ENCODE assay signal across 28 cellular contexts in genomic region chr19:55660991-55661390, GRCh38. TPM values are rescaled to one million over a fixed set of nuclear protein-coding genes. Genes with fewer than 3 reads are reported as not detected.
DNase-seq lines count a peak whose midpoint lies in the region; ATAC-seq, FAIRE-seq and TF ChIP-seq lines count a peak whose summit lies in the region.
"Had no signal": no experiment of that assay in that cellular context is flagged by ENCODE, and none has a peak within 500 bp of the region (broad histone marks: within the 10 kb centered on the region; RNA-seq: fewer than 3 reads in every experiment).

No MANE protein-coding gene starts in this region.

- H3K27ac Mint-ChIP-seq in activated T-cell treated with anti-CD3 and anti-CD28 coated beads, Interleukin-2, amount 50 U/mL, for 24 hours, result peak overlapping the region; percentile 98
- H3K27ac Mint-ChIP-seq in activated T-cell treated with anti-CD3 and anti-CD28 coated beads, Interleukin-2, amount 50 U/mL, for 72 hours, result no peak overlapping the region
- H3K27ac Mint-ChIP-seq in neural crest cell (ENCODE audit: unreplicated experiment), result no peak overlapping the region

- peaks cover 64% of the 10 kb centered on the region for H4K20me1 ChIP-seq in K562 (replicated peaks; ENCODE audit: control insufficient read depth, insufficient read depth, low read length)
- H4K20me1 ChIP-seq in OCI-LY7 (ENCODE audit: insufficient read depth, low read length), result peaks cover 39% of the 10 kb centered on the region

- BruUV-seq in K562 (replicated peaks; lab: Mats Ljungman, UMichigan), result no TSS peak
- BruUV-seq in OCI-LY7 (replicated peaks; lab: Mats Ljungman, UMichigan), result no TSS peak

- no peak for TF ChIP-seq CTCF in K562 (IDR thresholded peaks at IDR 0.05 in 2 of 3, conservative IDR thresholded peaks at IDR 0.05 in 1 of 3; ENCODE audit: insufficient read depth in 2 of 3, low read depth in 1 of 3, low read length in 3 of 3)
- no peak for TF ChIP-seq CTCF in neural crest cell (conservative IDR thresholded peaks at IDR 0.05)
- TF ChIP-seq CTCF in OCI-LY7 (conservative IDR thresholded peaks at IDR 0.05; ENCODE audit: low read length), result no peak

- TF ChIP-seq RAD21 in K562 (CRISPR knock-in tag; conservative IDR thresholded peaks at IDR 0.05 in 1 of 2, IDR thresholded peaks at IDR 0.05 in 1 of 2), result no peak

- H3K9me3 Mint-ChIP-seq in activated T-cell treated with anti-CD3 and anti-CD28 coated beads, Interleukin-2, amount 50 U/mL, for 24 hours, result no peaks in the 10 kb centered on the region
- no peaks in the 10 kb centered on the region for H3K9me3 Mint-ChIP-seq in activated T-cell treated with anti-CD3 and anti-CD28 coated beads, Interleukin-2, amount 50 U/mL, for 72 hours
- no peaks in the 10 kb centered on the region for H3K9me3 Mint-ChIP-seq in neural crest cell
- H3K9me3 Mint-ChIP-seq: CD8-positive, alpha-beta T cell; IgD-negative memory B cell had no signal

- H3K27me3 ChIP-seq in K562 (ENCODE audit: control insufficient read depth in 2 of 2, insufficient read depth in 2 of 2, low read length in 2 of 2), result no peaks in the 10 kb centered on the region
- H3K27me3 ChIP-seq: SJCRH30 had no signal

- no peak for TF ChIP-seq EP300 in K562 (IDR thresholded peaks at IDR 0.05; ENCODE audit: low read length)

- no peak for TF ChIP-seq POLR2A in K562 (conservative IDR thresholded peaks at IDR 0.05)

- no peaks in the 10 kb centered on the region for H3K27me3 Mint-ChIP-seq in activated T-cell treated with anti-CD3 and anti-CD28 coated beads, Interleukin-2, amount 50 U/mL, for 24 hours
- H3K27me3 Mint-ChIP-seq in activated T-cell treated with anti-CD3 and anti-CD28 coated beads, Interleukin-2, amount 50 U/mL, for 72 hours (ENCODE audit: low read depth), result no peaks in the 10 kb centered on the region
- no peaks in the 10 kb centered on the region for H3K27me3 Mint-ChIP-seq in neural crest cell (ENCODE audit: low read depth)
- H3K27me3 Mint-ChIP-seq: IgD-negative memory B cell had no signal

- H3K4me3 ChIP-seq in K562, result no peak overlapping the region
- no peak overlapping the region for H3K4me3 ChIP-seq in OCI-LY7 (ENCODE audit: low read depth, low read length, poor library complexity, severe bottlenecking)
- H3K4me3 ChIP-seq: SJCRH30 had no signal

- no peak overlapping the region for H3K27ac ChIP-seq in K562 (ENCODE audit: extremely low read depth, low read depth, low read length)
- H3K27ac ChIP-seq in OCI-LY7 (ENCODE audit: low read depth, low read length, poor library complexity, severe bottlenecking), result no peak overlapping the region
- H3K27ac ChIP-seq: SJCRH30 had no signal

- no peak for FAIRE-seq in K562 (lab: Jason Lieb, UNC)
- FAIRE-seq: GM12891 had no signal

- peaks cover 92% of the 10 kb centered on the region for H3K36me3 Mint-ChIP-seq in activated T-cell treated with anti-CD3 and anti-CD28 coated beads, Interleukin-2, amount 50 U/mL, for 24 hours (ENCODE audit: low read depth)
- peaks cover 18 to 29% of the 10 kb centered on the region in 2 donors for H3K36me3 Mint-ChIP-seq in activated T-cell treated with anti-CD3 and anti-CD28 coated beads, Interleukin-2, amount 50 U/mL, for 72 hours (ENCODE audit: insufficient read depth in 2 of 2)
- peaks cover 14% of the 10 kb centered on the region for H3K36me3 Mint-ChIP-seq in neural crest cell (ENCODE audit: low read depth)

- ATAC-seq in activated T-cell treated with anti-CD3 and anti-CD28 coated beads, Interleukin-2, amount 50 U/mL, for 72 hours (replicated peaks in 1 of 2), result no peak
- ATAC-seq in K562 (no peak), GM21360 (IDR thresholded peaks at IDR 0.05; ENCODE audit: unreplicated experiment) (no peak)
- ATAC-seq: CD8-positive, alpha-beta T cell; HCT116; Right ventricle myocardium inferior had no signal

- no peak overlapping the region for H3K9ac ChIP-seq in K562 (ENCODE audit: insufficient read depth in 1 of 2, low read depth in 2 of 2, low read length in 2 of 2)

- H2AFZ ChIP-seq in K562 (ENCODE audit: low read depth, low read length), result no peak overlapping the region
- no peak overlapping the region for H2AFZ ChIP-seq in OCI-LY7 (ENCODE audit: low read length)

- H3K4me1 Mint-ChIP-seq in activated T-cell treated with anti-CD3 and anti-CD28 coated beads, Interleukin-2, amount 50 U/mL, for 24 hours (ENCODE audit: low read depth), result peaks cover 54% of the 10 kb centered on the region
- peaks cover 54% of the 10 kb centered on the region for H3K4me1 Mint-ChIP-seq in activated T-cell treated with anti-CD3 and anti-CD28 coated beads, Interleukin-2, amount 50 U/mL, for 72 hours (ENCODE audit: low read depth)
- peaks cover 23% of the 10 kb centered on the region for H3K4me1 Mint-ChIP-seq in neural crest cell

- H3K4me2 ChIP-seq in K562 (ENCODE audit: insufficient read depth, low read length) (no peak overlapping the region), OCI-LY7 (ENCODE audit: low read length) (no peak overlapping the region)

- H3K4me3 Mint-ChIP-seq in activated T-cell treated with anti-CD3 and anti-CD28 coated beads, Interleukin-2, amount 50 U/mL, for 24 hours, result no peak overlapping the region
- H3K4me3 Mint-ChIP-seq in activated T-cell treated with anti-CD3 and anti-CD28 coated beads, Interleukin-2, amount 50 U/mL, for 72 hours, result no peak overlapping the region
- peak overlapping the region; percentile 19 for H3K4me3 Mint-ChIP-seq in neural crest cell
- H3K4me3 Mint-ChIP-seq: CD8-positive, alpha-beta T cell had no signal

- H3K79me2 ChIP-seq in K562 (ENCODE audit: control insufficient read depth, insufficient read depth, low read length) (peaks cover 88% of the 10 kb centered on the region), OCI-LY7 (ENCODE audit: insufficient read depth, low read depth, low read length) (peaks cover 72% of the 10 kb centered on the region)

- in situ Hi-C loops in K562 (cut with MboI), result no loop called here

- peaks cover 20 to 21% of the 10 kb centered on the region in 2 experiments; a peak in 4 of 5 replicates for H3K4me1 ChIP-seq in K562 (replicated peaks in 1 of 2; ENCODE audit: control insufficient read depth in 2 of 2, insufficient read depth in 2 of 2, low read length in 2 of 2)
- peaks cover 30% of the 10 kb centered on the region for H3K4me1 ChIP-seq in OCI-LY7 (ENCODE audit: insufficient read depth, low read length, poor library complexity, severe bottlenecking)

- POLR2A ChIA-PET in K562 (lab: Yijun Ruan, JAX), result interaction anchor here (0.6 kb wide), 1 partner anchor 1624 kb away, joined by 3 read pairs; no protein-coding TSS in a partner anchor
- POLR2A ChIA-PET in OCI-LY7 (lab: Charles Lee), result no interaction called here

- DNase-seq in activated T-cell treated with anti-CD3 and anti-CD28 coated beads, Interleukin-2, amount 50 U/mL, for 24 hours, result no peak
- no peak for DNase-seq in activated T-cell treated with anti-CD3 and anti-CD28 coated beads, Interleukin-2, amount 50 U/mL, for 72 hours
- no peak for DNase-seq in K562 (ENCODE audit: extremely low read depth in 1 of 4, low spot score in 3 of 4)
- DNase-seq in neural crest cell (ENCODE audit: low read depth, low spot score), result no peak
- no peak for DNase-seq in activated naive CD4-positive, alpha-beta T cell (lab: John Stamatoyannopoulos, UW)
- no peak for DNase-seq in OCI-LY7 (ENCODE audit: low spot score)
- DNase-seq: 8988T; ACHN; C1 segment of cervical spinal cord; Caco-2; CD8-positive, alpha-beta T cell; DMS79; EL; GDM1; NCI-H1092; NCI-H1417 treated with DMSO at 0.1 percent for 48 hours; NCI-H187; NCI-H2081 treated with DMSO at 0.1 percent for 48 hours; NCI-H2171; NCI-H226; NCI-H510A; NCI-H69; SJCRH30 had no signal

- H3K9me2 ChIP-seq in OCI-LY7 (ENCODE audit: insufficient read depth, low read length), result no peaks in the 10 kb centered on the region

- peaks cover 10% of the 10 kb centered on the region for H3K9me1 ChIP-seq in K562 (ENCODE audit: control insufficient read depth, insufficient read depth, low read length)

- H3K36me3 ChIP-seq in K562 (ENCODE audit: control insufficient read depth, insufficient read depth, low read length) (peaks cover 97% of the 10 kb centered on the region), OCI-LY7 (ENCODE audit: insufficient read depth, low read length) (peaks cover 96% of the 10 kb centered on the region)

- intact Hi-C loops in K562 (cut with micrococcal nuclease) (no loop called here), OCI-LY7 (cut with micrococcal nuclease; ENCODE audit: unreplicated experiment) (no loop called here)

- WGBS in K562 (ENCODE audit: insufficient coverage, low coverage, missing lambda C conversion rate), result 89% methylated on average over 7 of the region's 16 CpGs

- H3K9me3 ChIP-seq in K562 (replicated peaks; ENCODE audit: control insufficient read depth, insufficient read depth, low read depth, low read length) (no peaks in the 10 kb centered on the region), OCI-LY7 (ENCODE audit: low read length) (no peaks in the 10 kb centered on the region)
- H3K9me3 ChIP-seq: Caco-2, SJCRH30 had no signal

- CTCF ChIA-PET in K562 (lab: Yijun Ruan, JAX; ENCODE audit: low intra/inter-chr PET ratio), result no interaction called here
- CTCF ChIA-PET in OCI-LY7 (lab: Charles Lee; ENCODE audit: unreplicated experiment), result no interaction called here

RNA-seq across cellular contexts. Expression of gene U2AF2, which starts 6.2 kb away (rescaled TPM):
- total RNA-seq in activated T-cell treated with anti-CD3 and anti-CD28 coated beads, Interleukin-2, amount 50 U/mL, for 72 hours, result 100 to 1,000 TPM; 128 to 137 TPM
- 193 and 483 TPM in 2 replicates for total RNA-seq in K562 (2011; cell fraction: chromatin; rRNA removed; ENCODE audit: low replicate concordance)
- total RNA-seq in K562 (2011; cell fraction: nucleolus; rRNA removed), result 266 and 305 TPM in 2 replicates
- total RNA-seq in K562 (2011; cell fraction: nucleoplasm; rRNA removed), result 221 and 225 TPM in 2 replicates
- total RNA-seq in K562 (2014; rRNA removed), result 279 and 332 TPM in 2 replicates
- total RNA-seq in K562 (2014; rRNA removed; fragmentation: Illumina TruSeq; extraction: Trizol), result 36.8 and 58.9 TPM in 2 replicates
- total RNA-seq in K562 (2015; rRNA removed; fragmentation: Illumina TruSeq; extraction: Trizol), result 157 and 162 TPM in 2 replicates
- 304 and 321 TPM in 2 replicates for total RNA-seq in K562 (2021)
- polyA plus RNA-seq in K562 (2011; rRNA removed), result 144 and 156 TPM in 2 replicates
- polyA plus RNA-seq in K562 (2011; cell fraction: cytosol; rRNA removed), result 175 and 315 TPM in 2 replicates
- polyA plus RNA-seq in K562 (2011; cell fraction: nucleus; rRNA removed), result 395 and 527 TPM in 2 replicates
- polyA plus RNA-seq in K562 (2012), result 223 and 263 TPM in 2 replicates
- 169 and 224 TPM in 2 replicates for polyA plus RNA-seq in K562 (2014; fragmentation: Illumina TruSeq; extraction: Trizol)
- polyA plus RNA-seq in K562 (2014; fragmentation: Nextera tagmentation; extraction: Ambion mirVana), result 1 to 10 TPM; 3.0 to 4.4 TPM
- 277 and 331 TPM in 2 replicates for polyA plus RNA-seq in K562 (2014; rRNA removed)
- polyA minus RNA-seq in K562 (2011; rRNA and poly(A)+ RNA removed), result 42.9 and 75.8 TPM in 2 replicates
- 113 and 128 TPM in 2 replicates for polyA minus RNA-seq in K562 (2011; cell fraction: cytosol; rRNA and poly(A)+ RNA removed)
- polyA minus RNA-seq in K562 (2011; cell fraction: nucleus; rRNA and poly(A)+ RNA removed), result 91.7 and 99.0 TPM in 2 replicates
- total RNA-seq in neural crest cell, result 342 and 365 TPM in 2 replicates
- total RNA-seq in OCI-LY7 (2014; rRNA removed; shearing (Covaris generic)), result 193 and 211 TPM in 2 replicates
- total RNA-seq in OCI-LY7 (2022), result 233 and 264 TPM in 2 replicates

RNA-seq across cellular contexts. Expression of gene CCDC106, which starts 13.0 kb away (rescaled TPM):
- 10 to 100 TPM; 13.8 to 21.7 TPM for total RNA-seq in activated T-cell treated with anti-CD3 and anti-CD28 coated beads, Interleukin-2, amount 50 U/mL, for 72 hours
- total RNA-seq in K562 (2011; cell fraction: chromatin; rRNA removed; ENCODE audit: low replicate concordance), result 5.5 and 16.0 TPM in 2 replicates
- 17.5 and 18.3 TPM in 2 replicates for total RNA-seq in K562 (2011; cell fraction: nucleolus; rRNA removed)
- 8.7 and 12.1 TPM in 2 replicates for total RNA-seq in K562 (2011; cell fraction: nucleoplasm; rRNA removed)
- total RNA-seq in K562 (2014; rRNA removed) (17.8 and 21.9 TPM in 2 replicates), K562 (2014; rRNA removed; fragmentation: Illumina TruSeq; extraction: Trizol) (4.2 and 7.0 TPM in 2 replicates), K562 (2015; rRNA removed; fragmentation: Illumina TruSeq; extraction: Trizol) (12.2 and 14.3 TPM in 2 replicates), K562 (2021) (27.5 and 28.2 TPM in 2 replicates), neural crest cell (18.7 and 18.9 TPM in 2 replicates), OCI-LY7 (2022) (29.0 and 30.9 TPM in 2 replicates)
- polyA plus RNA-seq in K562 (2011; rRNA removed) (7.6 and 11.2 TPM in 2 replicates), K562 (2014; fragmentation: Illumina TruSeq; extraction: Trizol) (19.1 and 21.9 TPM in 2 replicates), K562 (2014; fragmentation: Nextera tagmentation; extraction: Ambion mirVana) (under 1 TPM in 1 of 2 experiments, not detected in 1; 0.10 TPM), K562 (2014; rRNA removed) (24.1 and 25.9 TPM in 2 replicates)
- polyA plus RNA-seq in K562 (2011; cell fraction: cytosol; rRNA removed), result 11.0 and 22.8 TPM in 2 replicates
- 16.4 and 27.9 TPM in 2 replicates for polyA plus RNA-seq in K562 (2011; cell fraction: nucleus; rRNA removed)
- polyA plus RNA-seq in K562 (2012), result 22.8 and 23.5 TPM in 2 replicates
- polyA minus RNA-seq in K562 (2011; rRNA and poly(A)+ RNA removed), result 1.8 and 1.9 TPM in 2 replicates
- 7.2 and 12.6 TPM in 2 replicates for polyA minus RNA-seq in K562 (2011; cell fraction: cytosol; rRNA and poly(A)+ RNA removed)
- polyA minus RNA-seq in K562 (2011; cell fraction: nucleus; rRNA and poly(A)+ RNA removed), result 5.3 and 6.4 TPM in 2 replicates
- 29.4 and 30.1 TPM in 2 replicates for total RNA-seq in OCI-LY7 (2014; rRNA removed; shearing (Covaris generic))

RNA-seq across cellular contexts. Expression of gene EPN1, which starts 14.0 kb away (rescaled TPM):
- 10 to 100 TPM; 33.8 to 40.5 TPM for total RNA-seq in activated T-cell treated with anti-CD3 and anti-CD28 coated beads, Interleukin-2, amount 50 U/mL, for 72 hours
- total RNA-seq in K562 (2011; cell fraction: chromatin; rRNA removed; ENCODE audit: low replicate concordance), result 32.5 and 96.7 TPM in 2 replicates
- total RNA-seq in K562 (2011; cell fraction: nucleolus; rRNA removed), result 37.1 and 45.4 TPM in 2 replicates
- 46.5 and 48.0 TPM in 2 replicates for total RNA-seq in K562 (2011; cell fraction: nucleoplasm; rRNA removed)
- total RNA-seq in K562 (2014; rRNA removed), result 25.4 and 33.8 TPM in 2 replicates
- total RNA-seq in K562 (2014; rRNA removed; fragmentation: Illumina TruSeq; extraction: Trizol), result 5.1 and 6.4 TPM in 2 replicates
- total RNA-seq in K562 (2015; rRNA removed; fragmentation: Illumina TruSeq; extraction: Trizol), result 12.7 and 14.6 TPM in 2 replicates
- 138 and 142 TPM in 2 replicates for total RNA-seq in K562 (2021)
- 11.3 and 22.8 TPM in 2 replicates for polyA plus RNA-seq in K562 (2011; rRNA removed)
- 17.5 and 44.0 TPM in 2 replicates for polyA plus RNA-seq in K562 (2011; cell fraction: cytosol; rRNA removed)
- 19.3 and 25.8 TPM in 2 replicates for polyA plus RNA-seq in K562 (2011; cell fraction: nucleus; rRNA removed)
- polyA plus RNA-seq in K562 (2012), result 56.6 and 92.1 TPM in 2 replicates
- 14.9 and 33.1 TPM in 2 replicates for polyA plus RNA-seq in K562 (2014; fragmentation: Illumina TruSeq; extraction: Trizol)
- under 1 TPM; 0.08 to 0.15 TPM for polyA plus RNA-seq in K562 (2014; fragmentation: Nextera tagmentation; extraction: Ambion mirVana)
- 44.7 and 47.2 TPM in 2 replicates for polyA plus RNA-seq in K562 (2014; rRNA removed)
- polyA minus RNA-seq in K562 (2011; rRNA and poly(A)+ RNA removed), result 17.8 and 24.4 TPM in 2 replicates
- 57.1 and 83.4 TPM in 2 replicates for polyA minus RNA-seq in K562 (2011; cell fraction: cytosol; rRNA and poly(A)+ RNA removed)
- 8.9 and 16.7 TPM in 2 replicates for polyA minus RNA-seq in K562 (2011; cell fraction: nucleus; rRNA and poly(A)+ RNA removed)
- 129 and 130 TPM in 2 replicates for total RNA-seq in neural crest cell
- total RNA-seq in OCI-LY7 (2014; rRNA removed; shearing (Covaris generic)), result 40.5 and 46.3 TPM in 2 replicates
- total RNA-seq in OCI-LY7 (2022), result 120 and 121 TPM in 2 replicates

RNA-seq across cellular contexts. Expression of gene ZNF581, which starts 17.5 kb away (rescaled TPM):
- 10 to 100 TPM; 43.1 to 50.7 TPM for total RNA-seq in activated T-cell treated with anti-CD3 and anti-CD28 coated beads, Interleukin-2, amount 50 U/mL, for 72 hours
- total RNA-seq in K562 (2011; cell fraction: chromatin; rRNA removed; ENCODE audit: low replicate concordance), result 8.2 and 21.8 TPM in 2 replicates
- 20.3 and 21.3 TPM in 2 replicates for total RNA-seq in K562 (2011; cell fraction: nucleolus; rRNA removed)
- total RNA-seq in K562 (2011; cell fraction: nucleoplasm; rRNA removed), result 16.7 and 16.8 TPM in 2 replicates
- total RNA-seq in K562 (2014; rRNA removed) (18.6 and 26.4 TPM in 2 replicates), K562 (2014; rRNA removed; fragmentation: Illumina TruSeq; extraction: Trizol) (7.3 and 8.5 TPM in 2 replicates), K562 (2015; rRNA removed; fragmentation: Illumina TruSeq; extraction: Trizol) (8.6 and 11.0 TPM in 2 replicates), K562 (2021) (35.7 and 39.4 TPM in 2 replicates), neural crest cell (40.8 and 41.9 TPM in 2 replicates), OCI-LY7 (2022) (39.7 and 41.8 TPM in 2 replicates)
- polyA plus RNA-seq in K562 (2011; rRNA removed) (15.4 and 26.0 TPM in 2 replicates), K562 (2014; fragmentation: Illumina TruSeq; extraction: Trizol) (15.7 and 23.2 TPM in 2 replicates), K562 (2014; fragmentation: Nextera tagmentation; extraction: Ambion mirVana) (1 to 10 TPM; 2.4 to 5.8 TPM), K562 (2014; rRNA removed) (23.2 and 24.0 TPM in 2 replicates)
- polyA plus RNA-seq in K562 (2011; cell fraction: cytosol; rRNA removed), result 30.9 and 47.7 TPM in 2 replicates
- 24.0 and 27.6 TPM in 2 replicates for polyA plus RNA-seq in K562 (2011; cell fraction: nucleus; rRNA removed)
- polyA plus RNA-seq in K562 (2012), result 19.0 and 47.4 TPM in 2 replicates
- polyA minus RNA-seq in K562 (2011; rRNA and poly(A)+ RNA removed), result 11.6 and 13.6 TPM in 2 replicates
- 15.3 and 31.1 TPM in 2 replicates for polyA minus RNA-seq in K562 (2011; cell fraction: cytosol; rRNA and poly(A)+ RNA removed)
- polyA minus RNA-seq in K562 (2011; cell fraction: nucleus; rRNA and poly(A)+ RNA removed), result 4.4 and 6.6 TPM in 2 replicates
- total RNA-seq in OCI-LY7 (2014; rRNA removed; shearing (Covaris generic)), result 26.6 and 44.5 TPM in 2 replicates

RNA-seq across cellular contexts. Expression of gene ZNF580, which starts 20.2 kb away (rescaled TPM):
- 10 to 100 TPM; 46.1 to 47.8 TPM for total RNA-seq in activated T-cell treated with anti-CD3 and anti-CD28 coated beads, Interleukin-2, amount 50 U/mL, for 72 hours
- 26.2 and 41.7 TPM in 2 replicates for total RNA-seq in K562 (2011; cell fraction: chromatin; rRNA removed; ENCODE audit: low replicate concordance)
- 16.2 and 20.0 TPM in 2 replicates for total RNA-seq in K562 (2011; cell fraction: nucleolus; rRNA removed)
- total RNA-seq in K562 (2011; cell fraction: nucleoplasm; rRNA removed), result 33.4 and 56.4 TPM in 2 replicates
- 13.9 and 24.4 TPM in 2 replicates for total RNA-seq in K562 (2014; rRNA removed)
- total RNA-seq in K562 (2014; rRNA removed; fragmentation: Illumina TruSeq; extraction: Trizol), result 5.2 and 5.7 TPM in 2 replicates
- total RNA-seq in K562 (2015; rRNA removed; fragmentation: Illumina TruSeq; extraction: Trizol), result 6.0 and 6.8 TPM in 2 replicates
- total RNA-seq in K562 (2021), result 38.0 and 47.4 TPM in 2 replicates
- 5.0 and 7.7 TPM in 2 replicates for polyA plus RNA-seq in K562 (2011; rRNA removed)
- polyA plus RNA-seq in K562 (2011; cell fraction: cytosol; rRNA removed), result 10.9 and 21.1 TPM in 2 replicates
- 39.9 and 68.6 TPM in 2 replicates for polyA plus RNA-seq in K562 (2011; cell fraction: nucleus; rRNA removed)
- polyA plus RNA-seq in K562 (2012), result 41.5 and 62.4 TPM in 2 replicates
- 12.7 and 15.5 TPM in 2 replicates for polyA plus RNA-seq in K562 (2014; fragmentation: Illumina TruSeq; extraction: Trizol)
- polyA plus RNA-seq in K562 (2014; fragmentation: Nextera tagmentation; extraction: Ambion mirVana), result 1 to 10 TPM; 2.3 to 3.9 TPM
- 25.2 and 30.8 TPM in 2 replicates for polyA plus RNA-seq in K562 (2014; rRNA removed)
- 4.4 and 4.6 TPM in 2 replicates for polyA minus RNA-seq in K562 (2011; rRNA and poly(A)+ RNA removed)
- 12.2 and 16.3 TPM in 2 replicates for polyA minus RNA-seq in K562 (2011; cell fraction: cytosol; rRNA and poly(A)+ RNA removed)
- polyA minus RNA-seq in K562 (2011; cell fraction: nucleus; rRNA and poly(A)+ RNA removed), result 7.3 and 8.8 TPM in 2 replicates
- total RNA-seq in neural crest cell, result 39.1 and 41.8 TPM in 2 replicates
- 17.6 and 24.4 TPM in 2 replicates for total RNA-seq in OCI-LY7 (2014; rRNA removed; shearing (Covaris generic))
- total RNA-seq in OCI-LY7 (2022), result 50.0 and 52.1 TPM in 2 replicates
